7 cellular contexts compared by ENCODE assay signal in genomic region chr2:230307485-230307884, GRCh38.
"Had no signal": no experiment of that assay in that cellular context is flagged by ENCODE, and none has a peak within 500 bp of the region (broad histone marks: within the 10 kb centered on the region; RNA-seq: fewer than 3 reads in every experiment).

No MANE protein-coding gene starts in this region.

- H3K27me3 Mint-ChIP-seq: IgD-negative memory B cell had no signal

- FAIRE-seq: H1, H54, HTR-8/SVneo had no signal

- H3K27ac Mint-ChIP-seq: GM23338, H9 had no signal

- H3K9me3 Mint-ChIP-seq: IgD-negative memory B cell had no signal

- H2AFZ ChIP-seq: GM23338 had no signal

- H3K4me3 ChIP-seq: GM23338 had no signal

- ATAC-seq: GM23338 had no signal

- DNase-seq: H9, HCEC 1CT had no signal

- H3K4me3 Mint-ChIP-seq: GM23338, H9, IgD-negative memory B cell had no signal

- H3K4me2 ChIP-seq: GM23338 had no signal
